11 cellular contexts compared by ENCODE assay signal in the genomic region with DNA sequence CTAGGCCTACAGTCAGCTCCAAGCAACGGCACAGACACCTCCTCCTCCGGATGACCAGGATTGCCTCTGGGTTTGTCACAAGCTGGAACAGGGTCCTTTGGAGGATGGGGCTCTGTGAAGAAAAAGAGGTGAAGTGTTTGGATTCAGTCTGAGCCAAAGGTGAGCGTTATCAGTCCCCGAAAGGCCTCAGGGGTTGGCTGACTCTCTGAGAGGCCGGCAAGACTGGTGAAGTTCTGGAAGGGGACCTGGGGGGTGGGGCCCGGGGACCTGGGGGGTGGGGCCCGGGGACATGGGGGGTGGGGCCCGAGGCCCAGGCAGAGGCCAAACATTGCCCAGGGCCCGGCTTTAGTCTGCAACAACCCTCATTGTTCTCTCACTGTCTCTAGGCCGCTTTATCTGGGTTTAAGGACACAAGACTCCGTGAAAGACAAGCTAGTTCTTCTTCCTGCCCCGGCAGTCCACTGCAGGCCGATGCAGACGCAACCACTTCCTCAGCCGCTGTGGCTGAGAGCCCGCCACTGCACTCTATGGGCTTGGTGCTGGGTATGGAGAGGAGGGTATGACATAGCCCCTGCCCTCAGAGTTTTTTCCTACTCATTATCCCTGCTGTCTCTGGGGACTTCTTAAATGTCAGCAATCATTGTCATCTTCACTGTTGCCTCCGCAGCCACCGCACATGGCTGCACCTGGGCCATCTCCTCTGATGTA. TPM values are rescaled to one million over a fixed set of nuclear protein-coding genes. Genes with fewer than 3 reads are reported as not detected.
DNase-seq lines count a peak whose midpoint lies in the region; ATAC-seq and TF ChIP-seq lines count a peak whose summit lies in the region.
"Had no signal": no experiment of that assay in that cellular context is flagged by ENCODE, and none has a peak within 500 bp of the region (broad histone marks: within the 10 kb centered on the region; RNA-seq: fewer than 3 reads in every experiment).

No MANE protein-coding gene starts in this region.

- intact Hi-C loops in activated CD4-positive, alpha-beta T cell treated with anti-CD3 and anti-CD28 coated beads, Interleukin-2, amount 10 ng/mL, durations not matched to agents 24 days and 14 days (cut with micrococcal nuclease): no loop called here

- H3K4me3 Mint-ChIP-seq in activated CD4-positive, alpha-beta T cell treated with anti-CD3 and anti-CD28 coated beads, Interleukin-2, amount 10 ng/mL, durations not matched to agents 24 days and 14 days: no peak overlapping the region

- ATAC-seq in GM18498 (IDR thresholded peaks at IDR 0.05; ENCODE audit: unreplicated experiment) (no peak), foreskin keratinocyte (no peak), HG03039 (IDR thresholded peaks at IDR 0.05; ENCODE audit: unreplicated experiment) (no peak)

- peak; percentile 72 for DNase-seq in activated CD4-positive, alpha-beta T cell treated with anti-CD3 and anti-CD28 coated beads, Interleukin-2, amount 10 ng/mL, durations not matched to agents 24 days and 14 days
- no peak for DNase-seq in activated CD4-positive, alpha-beta T cell treated with anti-CD3 and anti-CD28 coated beads, Interleukin-2, amount 50 U/mL, for 4 hours
- DNase-seq in NCI-H69 (lab: John Stamatoyannopoulos, UW): peak; percentile 13
- peak; percentile 43 for DNase-seq in retina
- no peak for DNase-seq in foreskin keratinocyte
- DNase-seq: MG63 had no signal

- H3K9me3 Mint-ChIP-seq in activated CD4-positive, alpha-beta T cell treated with anti-CD3 and anti-CD28 coated beads, Interleukin-2, amount 10 ng/mL, durations not matched to agents 24 days and 14 days: no peaks in the 10 kb centered on the region

- H3K27ac ChIP-seq in cingulate gyrus (ENCODE audit: low read depth, low read length) (peak overlapping the region; percentile 10), foreskin keratinocyte (no peak overlapping the region)
- H3K27ac ChIP-seq: hepatocyte had no signal

- H3K36me3 Mint-ChIP-seq in activated CD4-positive, alpha-beta T cell treated with anti-CD3 and anti-CD28 coated beads, Interleukin-2, amount 10 ng/mL, durations not matched to agents 24 days and 14 days (ENCODE audit: low read depth): no peaks in the 10 kb centered on the region

- no peaks in the 10 kb centered on the region for H3K27me3 ChIP-seq in foreskin keratinocyte
- H3K27me3 ChIP-seq: breast epithelium, hepatocyte, MG63 had no signal

- H3K27ac Mint-ChIP-seq in activated CD4-positive, alpha-beta T cell treated with anti-CD3 and anti-CD28 coated beads, Interleukin-2, amount 10 ng/mL, durations not matched to agents 24 days and 14 days: no peak overlapping the region

- TF ChIP-seq CTCF in foreskin keratinocyte (conservative IDR thresholded peaks at IDR 0.05): no peak

- no peaks in the 10 kb centered on the region for H3K4me1 ChIP-seq in foreskin keratinocyte
- H3K4me1 ChIP-seq: breast epithelium had no signal

- peaks cover 14% of the 10 kb centered on the region for H3K4me1 Mint-ChIP-seq in activated CD4-positive, alpha-beta T cell treated with anti-CD3 and anti-CD28 coated beads, Interleukin-2, amount 10 ng/mL, durations not matched to agents 24 days and 14 days

- H3K27me3 Mint-ChIP-seq in activated CD4-positive, alpha-beta T cell treated with anti-CD3 and anti-CD28 coated beads, Interleukin-2, amount 10 ng/mL, durations not matched to agents 24 days and 14 days: no peaks in the 10 kb centered on the region

RNA-seq across cellular contexts. Expression of a gene that starts 27.4 kb away (rescaled TPM):
- total RNA-seq in activated CD4-positive, alpha-beta T cell treated with anti-CD3 and anti-CD28 coated beads, Interleukin-2, amount 10 ng/mL, durations not matched to agents 24 days and 14 days: 97.9 and 99.9 TPM in 2 replicates
- total RNA-seq in foreskin keratinocyte: 381 and 401 TPM in 2 replicates
- 330 and 333 TPM in 2 replicates for polyA plus RNA-seq in foreskin keratinocyte

Comparison
In these comparisons a context has a peak if more than half of its experiments do, and no peak if none do; other contexts are left out.
1. DNase-seq: peak in activated CD4-positive, alpha-beta T cell treated with anti-CD3 and anti-CD28 coated beads, Interleukin-2, amount 10 ng/mL, durations not matched to agents 24 days and 14 days (single experiment), NCI-H69 (single experiment) and retina (single experiment); none in activated CD4-positive, alpha-beta T cell treated with anti-CD3 and anti-CD28 coated beads, Interleukin-2, amount 50 U/mL, for 4 hours (0 of 2) and foreskin keratinocyte (0 of 2).